1 cellular context compared by ENCODE assay signal in genomic region chr15:69997701-69998273, GRCh38.
TF ChIP-seq lines count a peak whose summit lies in the region.

No MANE protein-coding gene starts in this region.

TF ChIP-seq in SK-N-SH, 30 proteins besides CTCF, POLR2A, EP300 and RAD21 (continued from another document):
- TF ChIP-seq POLR2AphosphoS5 (IDR thresholded peaks at IDR 0.05; ENCODE audit: low read depth, low read length) (no peak), FOXJ3 (CRISPR knock-in tag; IDR thresholded peaks at IDR 0.05) (no peak), NFIC (IDR thresholded peaks at IDR 0.05; ENCODE audit: borderline replicate concordance) (no peak), USF1 (IDR thresholded peaks at IDR 0.05; ENCODE audit: borderline replicate concordance, low read depth) (no peak), RXRA (IDR thresholded peaks at IDR 0.05; ENCODE audit: borderline replicate concordance, low read depth) (no peak), RFX5 (IDR thresholded peaks at IDR 0.05; ENCODE audit: low read length) (no peak), CHD2 (IDR thresholded peaks at IDR 0.05; ENCODE audit: low read length, partially characterized antibody) (no peak), SIN3A (IDR thresholded peaks at IDR 0.05; ENCODE audit: borderline replicate concordance, low read depth, low read length) (no peak)
- TF ChIP-seq, protein P1, sequence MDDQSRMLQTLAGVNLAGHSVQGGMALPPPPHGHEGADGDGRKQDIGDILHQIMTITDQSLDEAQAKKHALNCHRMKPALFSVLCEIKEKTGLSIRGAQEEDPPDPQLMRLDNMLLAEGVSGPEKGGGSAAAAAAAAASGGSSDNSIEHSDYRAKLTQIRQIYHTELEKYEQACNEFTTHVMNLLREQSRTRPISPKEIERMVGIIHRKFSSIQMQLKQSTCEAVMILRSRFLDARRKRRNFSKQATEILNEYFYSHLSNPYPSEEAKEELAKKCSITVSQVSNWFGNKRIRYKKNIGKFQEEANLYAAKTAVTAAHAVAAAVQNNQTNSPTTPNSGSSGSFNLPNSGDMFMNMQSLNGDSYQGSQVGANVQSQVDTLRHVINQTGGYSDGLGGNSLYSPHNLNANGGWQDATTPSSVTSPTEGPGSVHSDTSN (IDR thresholded peaks at IDR 0.05) = no peak
- TF ChIP-seq, protein P2, sequence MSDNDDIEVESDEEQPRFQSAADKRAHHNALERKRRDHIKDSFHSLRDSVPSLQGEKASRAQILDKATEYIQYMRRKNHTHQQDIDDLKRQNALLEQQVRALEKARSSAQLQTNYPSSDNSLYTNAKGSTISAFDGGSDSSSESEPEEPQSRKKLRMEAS (IDR thresholded peaks at IDR 0.05; ENCODE audit: low read depth) = no peak
